17 cellular contexts compared by ENCODE assay signal in the genomic region with DNA sequence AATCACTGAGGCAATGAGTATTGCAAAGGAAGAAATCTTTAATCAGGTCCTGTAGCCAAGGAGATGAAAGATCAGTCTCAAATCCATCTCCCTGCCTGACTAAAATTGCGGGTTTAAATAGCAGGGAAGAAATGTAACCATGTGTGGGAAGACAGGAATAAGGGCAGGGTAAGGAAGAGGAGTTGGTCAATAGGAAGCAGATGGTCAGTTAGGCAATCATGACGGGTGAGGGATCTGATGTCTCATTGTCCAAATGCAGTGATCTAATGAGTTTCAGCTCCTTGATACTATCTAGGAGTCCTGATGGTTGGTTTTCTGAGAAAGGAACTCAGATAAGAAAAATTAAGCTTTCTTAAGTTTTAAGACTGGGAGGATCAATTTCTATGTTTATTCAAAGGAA.
"Had no signal": no experiment of that assay in that cellular context is flagged by ENCODE, and none has a peak within 500 bp of the region (broad histone marks: within the 10 kb centered on the region; RNA-seq: fewer than 3 reads in every experiment).

No MANE protein-coding gene starts in this region.

- H3K4me1 Mint-ChIP-seq: naive thymus-derived CD4-positive, alpha-beta T cell had no signal

- H3K4me1 ChIP-seq: parathyroid adenoma had no signal

- H3K27me3 Mint-ChIP-seq: dendritic cell treated with granulocyte-macrophage colony-stimulating factor and Interleukin-4, amounts not matched to agents 40 ng/mL and 50 ng/mL, for 4 days; effector memory CD8-positive, alpha-beta T cell; type B pancreatic cell had no signal

- H3K27me3 ChIP-seq: esophagus squamous epithelium, gastrocnemius medialis, stomach had no signal

- H3K9me3 ChIP-seq: gastrocnemius medialis, psoas muscle, stomach had no signal

- DNase-seq: effector memory CD8-positive, alpha-beta T cell; esophagus squamous epithelium; glutamatergic neuron; islet precursor cell; mammary epithelial cell; naive thymus-derived CD4-positive, alpha-beta T cell; nephron progenitor cell; psoas muscle; retina; stimulated activated naive CD4-positive, alpha-beta T cell; stomach; substantia nigra had no signal

- H3K27ac Mint-ChIP-seq: dendritic cell treated with granulocyte-macrophage colony-stimulating factor and Interleukin-4, amounts not matched to agents 40 ng/mL and 50 ng/mL, for 4 days; effector memory CD8-positive, alpha-beta T cell; naive thymus-derived CD4-positive, alpha-beta T cell; nephron progenitor cell; type B pancreatic cell had no signal

- H3K4me3 Mint-ChIP-seq: dendritic cell treated with granulocyte-macrophage colony-stimulating factor and Interleukin-4, amounts not matched to agents 40 ng/mL and 50 ng/mL, for 4 days; effector memory CD8-positive, alpha-beta T cell; naive thymus-derived CD4-positive, alpha-beta T cell; nephron progenitor cell; type B pancreatic cell had no signal

- H3K4me3 ChIP-seq: esophagus squamous epithelium, gastrocnemius medialis, psoas muscle, skin epidermis, stomach had no signal

- H3K36me3 ChIP-seq: esophagus squamous epithelium, gastrocnemius medialis, stomach had no signal

- H3K36me3 Mint-ChIP-seq: naive thymus-derived CD4-positive, alpha-beta T cell; type B pancreatic cell had no signal
